16 cellular contexts compared by ENCODE assay signal in the genomic region with DNA sequence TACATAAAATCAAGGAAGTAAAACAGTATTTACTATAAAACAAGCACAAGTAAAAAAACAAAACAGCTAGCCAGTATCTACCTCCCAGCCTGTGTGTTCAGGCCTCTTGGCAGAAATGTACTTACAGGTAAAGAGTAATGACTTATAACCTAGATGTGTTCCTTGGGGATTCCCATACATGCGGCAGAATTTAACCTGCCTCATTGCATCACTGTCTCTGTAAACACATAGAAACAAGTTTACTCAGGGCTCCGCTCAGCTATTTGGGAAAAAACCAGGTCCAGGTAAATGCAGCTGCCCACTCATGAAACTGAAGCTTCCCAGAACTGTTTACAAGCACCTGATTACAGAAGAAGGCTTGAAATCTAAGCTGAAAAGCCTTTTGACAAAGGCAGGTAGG. TPM values are rescaled to one million over a fixed set of nuclear protein-coding genes. Genes with fewer than 3 reads are reported as not detected.
"Had no signal": no experiment of that assay in that cellular context is flagged by ENCODE, and none has a peak within 500 bp of the region (broad histone marks: within the 10 kb centered on the region; RNA-seq: fewer than 3 reads in every experiment).

No MANE protein-coding gene starts in this region.

- H3K27me3 ChIP-seq: neutrophil, tibial nerve had no signal

- H3K4me1 ChIP-seq: parathyroid adenoma had no signal

- H3K27ac ChIP-seq: neutrophil, parathyroid adenoma, tibial nerve had no signal

- H3K36me3 ChIP-seq: neutrophil, tibial nerve had no signal

- ATAC-seq: activated CD4-positive, CD25-positive, alpha-beta regulatory T cell treated with anti-CD3 and anti-CD28 coated beads, Interleukin-2, amount 50 U/mL, for 24 hours; left cardiac atrium; naive thymus-derived CD8-positive, alpha-beta T cell; stimulated activated memory B cell treated with anti-CD40 and anti-IgM and Interleukin-4, amounts not matched to agents 10 μg/mL and 1 μg/mL and 100 μg/mL, for 72 hours had no signal

- H3K36me3 Mint-ChIP-seq: activated naive CD8-positive, alpha-beta T cell treated with anti-CD3 and anti-CD28 coated beads, Interleukin-2, amount 10 ng/mL, durations not matched to agents 7 days and 5 days; brain; memory B cell; stimulated activated memory B cell treated with anti-CD40 and anti-IgM and Interleukin-4, amounts not matched to agents 10 μg/mL and 1 μg/mL and 100 μg/mL, for 72 hours had no signal

- H3K4me3 Mint-ChIP-seq: activated naive CD8-positive, alpha-beta T cell treated with anti-CD3 and anti-CD28 coated beads, Interleukin-2, amount 10 ng/mL, durations not matched to agents 7 days and 5 days; activated T-helper 1 cell treated with anti-CD3 and anti-CD28 coated beads, Interleukin-12 subunit alpha, Interleukin-12 subunit beta, Interleukin-2, Interleukin-4 antibody, amounts not matched to agents 30 ng/mL and 10 ng/mL and 1 ng/mL, durations not matched to agents 14 hours and 24 hours and 36 hours; brain; memory B cell; naive thymus-derived CD8-positive, alpha-beta T cell; stimulated activated memory B cell treated with anti-CD40 and anti-IgM and Interleukin-4, amounts not matched to agents 10 μg/mL and 1 μg/mL and 100 μg/mL, for 72 hours had no signal

- H3K4me1 Mint-ChIP-seq: activated naive CD8-positive, alpha-beta T cell treated with anti-CD3 and anti-CD28 coated beads, Interleukin-2, amount 10 ng/mL, durations not matched to agents 7 days and 5 days; memory B cell; naive thymus-derived CD8-positive, alpha-beta T cell; stimulated activated memory B cell treated with anti-CD40 and anti-IgM and Interleukin-4, amounts not matched to agents 10 μg/mL and 1 μg/mL and 100 μg/mL, for 72 hours had no signal

- H3K4me3 ChIP-seq: tibial nerve had no signal

- H3K27ac Mint-ChIP-seq: activated naive CD8-positive, alpha-beta T cell treated with anti-CD3 and anti-CD28 coated beads, Interleukin-2, amount 10 ng/mL, durations not matched to agents 7 days and 5 days; activated T-helper 1 cell treated with anti-CD3 and anti-CD28 coated beads, Interleukin-12 subunit alpha, Interleukin-12 subunit beta, Interleukin-2, Interleukin-4 antibody, amounts not matched to agents 30 ng/mL and 10 ng/mL and 1 ng/mL, durations not matched to agents 14 hours and 24 hours and 36 hours; brain; memory B cell; naive thymus-derived CD8-positive, alpha-beta T cell; stimulated activated memory B cell treated with anti-CD40 and anti-IgM and Interleukin-4, amounts not matched to agents 10 μg/mL and 1 μg/mL and 100 μg/mL, for 72 hours had no signal

- DNase-seq: activated CD4-positive, alpha-beta T cell treated with anti-CD3 and anti-CD28 coated beads, Interleukin-2, amount 50 U/mL, for 1 hour; activated naive CD8-positive, alpha-beta T cell treated with anti-CD3 and anti-CD28 coated beads, Interleukin-2, amount 10 ng/mL, durations not matched to agents 7 days and 5 days; cortex of kidney; effector CD8-positive, alpha-beta T cell; head of caudate nucleus; left cardiac atrium; naive thymus-derived CD8-positive, alpha-beta T cell had no signal

- H3K9me3 ChIP-seq: neutrophil had no signal

RNA-seq across cellular contexts. Expression of a gene that starts 50.7 kb away (rescaled TPM):
- total RNA-seq: activated T-helper 1 cell treated with anti-CD3 and anti-CD28 coated beads, Interleukin-12 subunit alpha, Interleukin-12 subunit beta, Interleukin-2, Interleukin-4 antibody, amounts not matched to agents 30 ng/mL and 10 ng/mL and 1 ng/mL, durations not matched to agents 14 hours and 24 hours and 36 hours; endothelial cell of umbilical vein; naive thymus-derived CD8-positive, alpha-beta T cell had no signal
